21 cellular contexts compared by ENCODE assay signal in the genomic region with DNA sequence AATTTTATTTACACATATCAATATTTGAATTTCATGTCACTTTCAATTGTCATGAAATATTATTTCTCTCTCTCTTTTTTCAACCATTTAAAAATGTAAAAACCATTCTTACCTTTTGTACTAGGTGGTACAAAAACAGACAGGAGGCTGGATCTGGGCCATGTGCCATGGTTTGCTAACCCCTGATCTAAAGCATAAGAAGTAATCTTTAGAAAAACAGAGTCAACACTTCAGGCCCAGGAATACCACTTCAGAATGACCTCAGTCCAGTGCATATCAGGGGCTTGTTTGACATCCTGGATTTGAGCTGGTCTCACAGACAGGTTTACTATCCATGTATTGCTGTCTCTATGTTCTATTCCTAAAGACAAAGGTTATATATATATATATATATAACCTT.
"Had no signal": no experiment of that assay in that cellular context is flagged by ENCODE, and none has a peak within 500 bp of the region (broad histone marks: within the 10 kb centered on the region; RNA-seq: fewer than 3 reads in every experiment).

No MANE protein-coding gene starts in this region.

- H3K36me3 ChIP-seq: esophagus squamous epithelium, gastrocnemius medialis, heart right ventricle, left ventricle myocardium inferior, lower lobe of right lung had no signal

- DNase-seq: dermis blood vessel endothelial cell; dorsolateral prefrontal cortex; effector CD4-positive, alpha-beta T cell; effector memory CD4-positive, alpha-beta T cell; esophagus squamous epithelium; foreskin fibroblast; foreskin melanocyte; gastrocnemius medialis; glutamatergic neuron; head of caudate nucleus; heart right ventricle; hippocampal formation; left cardiac atrium; left ventricle myocardium inferior; lower lobe of right lung; mesenchymal stem cell; mucosa of descending colon; naive B cell; naive thymus-derived CD8-positive, alpha-beta T cell had no signal

- ATAC-seq: gastrocnemius medialis; heart right ventricle; left cardiac atrium; mucosa of descending colon; naive thymus-derived CD8-positive, alpha-beta T cell had no signal

- H3K27ac ChIP-seq: coronary artery, dorsolateral prefrontal cortex, esophagus squamous epithelium, gastrocnemius medialis, heart right ventricle, left ventricle myocardium inferior, lower lobe of right lung had no signal

- H3K4me3 ChIP-seq: coronary artery, dorsolateral prefrontal cortex, esophagus squamous epithelium, gastrocnemius medialis, heart right ventricle, left ventricle myocardium inferior, lower lobe of right lung, mucosa of descending colon had no signal

- H3K4me3 Mint-ChIP-seq: mesothelial cell of epicardium; naive B cell; naive thymus-derived CD8-positive, alpha-beta T cell had no signal

- H3K27ac Mint-ChIP-seq: mesothelial cell of epicardium; naive B cell; naive thymus-derived CD8-positive, alpha-beta T cell had no signal

- H3K4me1 ChIP-seq: esophagus squamous epithelium, gastrocnemius medialis, heart right ventricle, left ventricle myocardium inferior, lower lobe of right lung had no signal

- H3K4me1 Mint-ChIP-seq: mesothelial cell of epicardium; naive B cell; naive thymus-derived CD8-positive, alpha-beta T cell had no signal

- H3K27me3 ChIP-seq: dorsolateral prefrontal cortex, gastrocnemius medialis had no signal

- H3K36me3 Mint-ChIP-seq: mesothelial cell of epicardium, naive B cell had no signal

- H3K9me3 ChIP-seq: esophagus squamous epithelium, gastrocnemius medialis, lower lobe of right lung, mucosa of descending colon had no signal
